8 cellular contexts compared by ENCODE assay signal in genomic region chr6:73653571-73654424, GRCh38. TPM values are rescaled to one million over a fixed set of nuclear protein-coding genes. Genes with fewer than 3 reads are reported as not detected.
DNase-seq lines count a peak whose midpoint lies in the region; ATAC-seq, FAIRE-seq and TF ChIP-seq lines count a peak whose summit lies in the region.

Gene SLC17A5 (minus strand): TSS chr6:73653992. CDS start chr6:73653886, 106 bp downstream.

- intact Hi-C loops in ascending aorta (cut with DNase I) (loop anchor here (1.0 to 10.0 kb wide), 5 partner anchors 73 to 1951 kb away; partner anchors contain the start of genes CGAS, COL12A1, EEF1A1 and SENP6), right cardiac atrium (cut with DNase I) (loop anchor here in 1 of 4 donors (5.0 kb wide), 1 partner anchor 136 kb away; no protein-coding TSS in a partner anchor)

- peak; percentile 86 for FAIRE-seq in urothelium cell line (lab: Jason Lieb, UNC)

- H3K9me3 ChIP-seq in ascending aorta = no peaks in the 10 kb centered on the region
- H3K9me3 ChIP-seq in right cardiac atrium (ENCODE audit: control insufficient read depth, low read length) = no peaks in the 10 kb centered on the region

- ATAC-seq in GM18502 (IDR thresholded peaks at IDR 0.05; ENCODE audit: poor library complexity, unreplicated experiment) = peak; percentile 87
- peak; percentile 80 for ATAC-seq in HG02943 (IDR thresholded peaks at IDR 0.05; ENCODE audit: low read depth, unreplicated experiment)
- peak; percentile 99 for ATAC-seq in right cardiac atrium

- H3K27ac ChIP-seq in ascending aorta (peak within 1 kb of the TSS; percentile 97 to 98), right cardiac atrium (ENCODE audit: low read length) (peak within 1 kb of the TSS; percentile 97)

- WGBS in right cardiac atrium = under 1% methylated on average over 90 of the region's 90 CpGs

- no peak for TF ChIP-seq CTCF in ascending aorta (IDR thresholded peaks at IDR 0.05)

- DNase-seq in NCI-H187 (lab: John Stamatoyannopoulos, UW) = peak; percentile 83 to 94
- peak; percentile 81 to 90 (median 88) for DNase-seq in T-helper 2 cell
- DNase-seq in ascending aorta (ENCODE audit: low spot score in 2 of 2) = peak; percentile 88 to 98
- DNase-seq in right cardiac atrium = peak; percentile 93 to 98 (median 98)
- peak; percentile 67 for DNase-seq in pulmonary artery endothelial cell (ENCODE audit: low read depth, low spot score)
- peak; percentile 94 for DNase-seq in urothelium cell line (ENCODE audit: low spot score)

- peaks cover 0 to 4% of the 10 kb centered on the region in 2 donors for H3K4me1 ChIP-seq in ascending aorta
- H3K4me1 ChIP-seq in right cardiac atrium (ENCODE audit: control insufficient read depth, insufficient read depth, low read length) = no peaks in the 10 kb centered on the region

- H3K27me3 ChIP-seq in ascending aorta (no peaks in the 10 kb centered on the region), right cardiac atrium (ENCODE audit: control insufficient read depth, insufficient read depth) (no peaks in the 10 kb centered on the region)

- H3K4me3 ChIP-seq in ascending aorta (peak within 1 kb of the TSS; percentile 91 to 100), right cardiac atrium (ENCODE audit: low read length) (peak within 1 kb of the TSS; percentile 91)

- no peaks in the 10 kb centered on the region for H3K36me3 ChIP-seq in ascending aorta

RNA-seq across cellular contexts. Expression of gene SLC17A5, which starts in this region (rescaled TPM):
- total RNA-seq in ascending aorta = 23.2 TPM
- 10 to 100 TPM in 1 of 4 donors, 1 to 10 TPM in 3; 6.1 to 13.1 (median 8.0) TPM for total RNA-seq in right cardiac atrium
- 5.2 TPM for polyA plus RNA-seq in right cardiac atrium
- total RNA-seq in pulmonary artery endothelial cell = 18.2 and 20.8 TPM in 2 replicates

Comparison
In these comparisons a context has a peak if more than half of its experiments do, and no peak if none do; other contexts are left out.
1. Peak in every context shown above with its lines: DNase-seq, ATAC-seq, H3K4me3 ChIP-seq and H3K27ac ChIP-seq.